Comparison of ENCODE assay signal across 22 cellular contexts in genomic region chr12:68532887-68533248, GRCh38.
DNase-seq lines count a peak whose midpoint lies in the region; ATAC-seq and TF ChIP-seq lines count a peak whose summit lies in the region.
"Had no signal": no experiment of that assay in that cellular context is flagged by ENCODE, and none has a peak within 500 bp of the region (broad histone marks: within the 10 kb centered on the region; RNA-seq: fewer than 3 reads in every experiment).

No MANE protein-coding gene starts in this region.

- H3K36me3 Mint-ChIP-seq in MCF 10A (ENCODE audit: insufficient read depth, unreplicated experiment) (no peaks in the 10 kb centered on the region), T-cell (no peaks in the 10 kb centered on the region), natural killer cell (no peaks in the 10 kb centered on the region)

- H3K27me3 ChIP-seq in breast epithelium (no peaks in the 10 kb centered on the region), tibial artery (no peaks in the 10 kb centered on the region), trophoblast cell (ENCODE audit: insufficient read depth, low read length) (no peaks in the 10 kb centered on the region)
- H3K27me3 ChIP-seq: ovary, stomach had no signal

- H3K4me3 Mint-ChIP-seq in MCF 10A (ENCODE audit: unreplicated experiment) (no peak overlapping the region), T-cell (no peak overlapping the region), natural killer cell (no peak overlapping the region)
- H3K4me3 Mint-ChIP-seq: activated naive CD8-positive, alpha-beta T cell; T-helper 2 cell treated with Interferon-gamma antibody and Interleukin-4, amounts not matched to agents 5 μg/mL and 100 μg/mL, for 36 hours had no signal

- no peak overlapping the region for H3K18ac ChIP-seq in trophoblast cell (ENCODE audit: low read length)

- H2BK12ac ChIP-seq in trophoblast cell (ENCODE audit: low read length) = no peak overlapping the region

- no peak overlapping the region for H3K4me3 ChIP-seq in breast epithelium
- H3K4me3 ChIP-seq in tibial artery = no peak overlapping the region
- no peak overlapping the region for H3K4me3 ChIP-seq in trophoblast cell (ENCODE audit: low read depth, low read length)
- H3K4me3 ChIP-seq: ovary, SK-N-MC, stomach had no signal

- intact Hi-C loops in MCF 10A (cut with micrococcal nuclease) = no loop called here
- intact Hi-C loops in breast epithelium (cut with DNase I; ENCODE audit: low total_unique reads) = loop anchor here (10.0 kb wide), 1 partner anchor 168 kb away; no protein-coding TSS in a partner anchor
- intact Hi-C loops in natural killer cell (cut with micrococcal nuclease) = no loop called here
- intact Hi-C loops in tibial artery (cut with DNase I; ENCODE audit: low total_unique reads) = loop anchor here (5.0 kb wide), 1 partner anchor 36 kb away; no protein-coding TSS in a partner anchor

- H3K27ac Mint-ChIP-seq in MCF 10A (ENCODE audit: low read depth, unreplicated experiment) = peak overlapping the region; percentile 24
- H3K27ac Mint-ChIP-seq in T-cell = peak overlapping the region; percentile 9 to 60
- peak overlapping the region; percentile 3 to 45 for H3K27ac Mint-ChIP-seq in natural killer cell
- H3K27ac Mint-ChIP-seq: activated naive CD8-positive, alpha-beta T cell; T-helper 2 cell treated with Interferon-gamma antibody and Interleukin-4, amounts not matched to agents 5 μg/mL and 100 μg/mL, for 36 hours had no signal

- no TSS peak for BruUV-seq in MCF 10A (replicated peaks; lab: Mats Ljungman, UMichigan)

- POLR2A ChIA-PET in MCF 10A (lab: Yijun Ruan, JAX) = no interaction called here
- POLR2A ChIA-PET in T-cell (lab: Charles Lee) = no interaction called here

- H3K79me2 ChIP-seq in trophoblast cell (ENCODE audit: control insufficient read depth, insufficient read depth, low read length, poor library complexity) = no peaks in the 10 kb centered on the region

- H3K9me3 Mint-ChIP-seq in MCF 10A (ENCODE audit: unreplicated experiment) (no peaks in the 10 kb centered on the region), T-cell (no peaks in the 10 kb centered on the region), natural killer cell (no peaks in the 10 kb centered on the region)
- H3K9me3 Mint-ChIP-seq: T-helper 2 cell treated with Interferon-gamma antibody and Interleukin-4, amounts not matched to agents 5 μg/mL and 100 μg/mL, for 36 hours had no signal

- CTCF ChIA-PET in MCF 10A (lab: Yijun Ruan, JAX) = no interaction called here
- CTCF ChIA-PET in T-cell (lab: Charles Lee) = no interaction called here

- H3K23ac ChIP-seq in trophoblast cell (ENCODE audit: low read length) = no peak overlapping the region

- no peak overlapping the region for H3K14ac ChIP-seq in trophoblast cell (ENCODE audit: low read length)

- H3K79me1 ChIP-seq in trophoblast cell (ENCODE audit: low read length) = no peaks in the 10 kb centered on the region

- no CpG with 5 or more reads among the region's 2 CpGs for WGBS in trophoblast cell (ENCODE audit: extremely low coverage, insufficient coverage, insufficient read length)

- H4K8ac ChIP-seq in trophoblast cell (ENCODE audit: low read depth, low read length) = no peak overlapping the region

- H3K4me2 ChIP-seq in trophoblast cell (ENCODE audit: low read length) = no peak overlapping the region

- H3K4me1 ChIP-seq in breast epithelium (no peaks in the 10 kb centered on the region), tibial artery (peaks cover 0 to 52% (median 26%) of the 10 kb centered on the region in 4 donors), trophoblast cell (ENCODE audit: control insufficient read depth in 1 of 2, insufficient read depth in 2 of 2, low read length in 2 of 2) (no peaks in the 10 kb centered on the region)

- H3K27ac ChIP-seq in breast epithelium (peak overlapping the region in 1 of 2 donors; percentile 22), tibial artery (peak overlapping the region; percentile 65 to 78), trophoblast cell (ENCODE audit: low read depth, low read length) (no peak overlapping the region)
- H3K27ac ChIP-seq: ovary, SK-N-MC, stomach had no signal

- H3K9me3 ChIP-seq in breast epithelium = no peaks in the 10 kb centered on the region
- H3K9me3 ChIP-seq in tibial artery = no peaks in the 10 kb centered on the region
- H3K9me3 ChIP-seq in trophoblast cell (ENCODE audit: insufficient read depth, low read depth, low read length) = no peaks in the 10 kb centered on the region
- H3K9me3 ChIP-seq: ovary, stomach had no signal

- H3K4me1 Mint-ChIP-seq in MCF 10A (ENCODE audit: insufficient read depth, unreplicated experiment) (peaks cover 16% of the 10 kb centered on the region), T-cell (peaks cover 22 to 41% (median 30%) of the 10 kb centered on the region in 3 donors), natural killer cell (peaks cover 53 to 54% of the 10 kb centered on the region in 2 donors)

- H2BK5ac ChIP-seq in trophoblast cell (ENCODE audit: low read depth, low read length, poor library complexity) = no peak overlapping the region

- TF ChIP-seq POLR2A in breast epithelium (IDR thresholded peaks at IDR 0.05) = no peak

- H4K12ac ChIP-seq in trophoblast cell (ENCODE audit: low read depth, low read length) = no peak overlapping the region

- TF ChIP-seq CTCF in MCF 10A (IDR thresholded peaks at IDR 0.05; ENCODE audit: unreplicated experiment) (no peak), breast epithelium (IDR thresholded peaks at IDR 0.05) (no peak), natural killer cell (IDR thresholded peaks at IDR 0.05) (no peak), tibial artery (IDR thresholded peaks at IDR 0.05) (no peak)

- H3K36me3 ChIP-seq in breast epithelium = no peaks in the 10 kb centered on the region
- no peaks in the 10 kb centered on the region for H3K36me3 ChIP-seq in tibial artery
- no peaks in the 10 kb centered on the region for H3K36me3 ChIP-seq in trophoblast cell (ENCODE audit: control insufficient read depth in 1 of 2, insufficient read depth in 2 of 2, low read length in 2 of 2)
- H3K36me3 ChIP-seq: ovary, stomach had no signal

- H2AFZ ChIP-seq in trophoblast cell (ENCODE audit: insufficient read depth, low read length, poor library complexity) = no peak overlapping the region

- DNase-seq in MCF 10A (ENCODE audit: unreplicated experiment) (no peak), breast epithelium (ENCODE audit: low spot score in 2 of 2) (no peak), T-cell (no peak), natural killer cell (no peak), tibial artery (no peak), GDM1 (lab: John Stamatoyannopoulos, UW) (no peak), trophoblast cell (no peak)
- DNase-seq: activated CD4-positive, alpha-beta T cell treated with anti-CD3 and anti-CD28 coated beads for 4 hours; C1 segment of cervical spinal cord; effector CD8-positive, alpha-beta T cell; EL; head of caudate nucleus; mesendoderm; NCI-H1092 treated with DMSO at 0.1 percent for 48 hours; NCI-H1930; NCI-H2227 treated with DMSO at 0.1 percent for 48 hours; ovary; stomach had no signal

- H4K91ac ChIP-seq in trophoblast cell (ENCODE audit: low read depth, low read length) = no peak overlapping the region

- no peak overlapping the region for H2AK5ac ChIP-seq in trophoblast cell (ENCODE audit: low read length)

- H3K9ac ChIP-seq in trophoblast cell (ENCODE audit: low read length) = no peak overlapping the region

- H3K27me3 Mint-ChIP-seq in MCF 10A (ENCODE audit: insufficient read depth, unreplicated experiment) (no peaks in the 10 kb centered on the region), T-cell (no peaks in the 10 kb centered on the region), natural killer cell (ENCODE audit: low read depth in 2 of 2) (no peaks in the 10 kb centered on the region)
- H3K27me3 Mint-ChIP-seq: activated naive CD8-positive, alpha-beta T cell had no signal

- no peak overlapping the region for H3K4ac ChIP-seq in trophoblast cell (ENCODE audit: low read depth, low read length)

- H2BK120ac ChIP-seq in trophoblast cell (ENCODE audit: insufficient read depth, low read length, poor library complexity) = no peak overlapping the region

- ATAC-seq in T-cell (replicated peaks in 1 of 4) (no peak), natural killer cell (no peak), GM19455 (IDR thresholded peaks at IDR 0.05; ENCODE audit: unreplicated experiment) (no peak)

Comparison
In these comparisons a context has a peak if more than half of its experiments do, and no peak if none do; other contexts are left out.
1. intact Hi-C loops: an anchor here in breast epithelium (10.0 kb wide) and tibial artery (5.0 kb wide); none called in MCF 10A and natural killer cell.